Comparison of ENCODE assay signal across 9 cellular contexts in genomic region chr12:102118874-102119273, GRCh38. TPM values are rescaled to one million over a fixed set of nuclear protein-coding genes. Genes with fewer than 3 reads are reported as not detected.
A peak's percentile ranks its signal among the peaks of the same experiment; 100 is the strongest.
DNase-seq lines count a peak whose midpoint lies in the region; ATAC-seq and TF ChIP-seq lines count a peak whose summit lies in the region.
"Had no signal": no experiment of that assay in that cellular context is flagged by ENCODE, and none has a peak within 500 bp of the region (broad histone marks: within the 10 kb centered on the region; RNA-seq: fewer than 3 reads in every experiment).

No MANE protein-coding gene starts in this region.

- CTCF ChIA-PET in AG04450 (lab: Charles Lee) = interaction anchor here (1.0 to 2.0 kb wide), 2 partner anchors 23 to 365 kb away, joined by 3 to 8 read pairs; no protein-coding TSS in a partner anchor

- POLR2A ChIA-PET in AG04450 (lab: Yijun Ruan, JAX) = interaction anchor here (0.6 kb wide), 1 partner anchor 22 kb away, joined by 5 read pairs; no protein-coding TSS in a partner anchor

- in situ Hi-C loops in brain microvascular endothelial cell (cut with HindIII; ENCODE audit: low pct_ligation_motif_present, low sequenced_read_pairs) = no loop called here

- H3K9me3 Mint-ChIP-seq in mesothelial cell of epicardium = no peaks in the 10 kb centered on the region

- peak overlapping the region; percentile 85 for H3K4me3 ChIP-seq in AG04450 (ENCODE audit: low read depth, low read length)
- peak overlapping the region; percentile 75 for H3K4me3 ChIP-seq in HL-60 (replicated peaks; ENCODE audit: insufficient read depth, low read length)
- H3K4me3 ChIP-seq in brain microvascular endothelial cell (ENCODE audit: low read depth, low read length) = peak overlapping the region; percentile 90

- peaks cover 13% of the 10 kb centered on the region for H3K36me3 Mint-ChIP-seq in mesothelial cell of epicardium

- TF ChIP-seq CTCF in AG04450 (IDR thresholded peaks at IDR 0.05; ENCODE audit: low read depth, low read length) (no peak), HL-60 (IDR thresholded peaks at IDR 0.05; ENCODE audit: insufficient read depth, low read length) (no peak), brain microvascular endothelial cell (IDR thresholded peaks at IDR 0.05; ENCODE audit: low read depth, low read length, missing control alignments) (no peak), mesothelial cell of epicardium (IDR thresholded peaks at IDR 0.05; ENCODE audit: unreplicated experiment) (no peak)

- H3K4me1 Mint-ChIP-seq in mesothelial cell of epicardium = peaks cover 12% of the 10 kb centered on the region

- no peaks in the 10 kb centered on the region for H3K27me3 Mint-ChIP-seq in mesothelial cell of epicardium (ENCODE audit: low read depth)

- no peaks in the 10 kb centered on the region for H3K9me3 ChIP-seq in AG04450 (ENCODE audit: control insufficient read depth, insufficient read depth, low read length)

- ATAC-seq in GM19455 (IDR thresholded peaks at IDR 0.05; ENCODE audit: unreplicated experiment) (no peak), HG03175 (IDR thresholded peaks at IDR 0.05; ENCODE audit: unreplicated experiment) (no peak)

- H3K27ac ChIP-seq in AG04450 (ENCODE audit: low read depth, low read length) (no peak overlapping the region), HL-60 (replicated peaks) (peak overlapping the region; percentile 87), brain microvascular endothelial cell (no peak overlapping the region)

- H3K27ac Mint-ChIP-seq in mesothelial cell of epicardium = peak overlapping the region; percentile 77

- no peak for DNase-seq in AG04450 (ENCODE audit: low read depth, low spot score)
- no peak for DNase-seq in HL-60 (ENCODE audit: low read depth in 1 of 2, low spot score in 1 of 2)
- no peak for DNase-seq in brain microvascular endothelial cell
- DNase-seq in mesothelial cell of epicardium (ENCODE audit: low spot score in 2 of 2, unreplicated experiment in 2 of 2) = no peak
- DNase-seq in NCI-H524 treated with DMSO at 0.1 percent for 48 hours (lab: John Stamatoyannopoulos, UW) = no peak
- no peak for DNase-seq in NCI-H1436 (lab: John Stamatoyannopoulos, UW)
- DNase-seq: cortex of kidney had no signal

- peak overlapping the region; percentile 87 for H3K4me3 Mint-ChIP-seq in mesothelial cell of epicardium

- no peaks in the 10 kb centered on the region for H3K36me3 ChIP-seq in brain microvascular endothelial cell (replicated peaks)

- H3K27me3 ChIP-seq in AG04450 (ENCODE audit: control insufficient read depth, insufficient read depth, low read length) = no peaks in the 10 kb centered on the region
- H3K27me3 ChIP-seq in HL-60 (ENCODE audit: insufficient read depth, poor library complexity, severe bottlenecking) = no peaks in the 10 kb centered on the region
- H3K27me3 ChIP-seq in brain microvascular endothelial cell (replicated peaks) = no peaks in the 10 kb centered on the region

RNA-seq across cellular contexts. Expression of gene NUP37, which starts 1.0 kb away (rescaled TPM):
- 42.6 and 62.5 TPM in 2 replicates for polyA plus RNA-seq in AG04450 (2011; rRNA removed)
- polyA minus RNA-seq in AG04450 (2011; rRNA and poly(A)+ RNA removed) = 9.3 and 24.4 TPM in 2 replicates
- total RNA-seq in mesothelial cell of epicardium = 32.4 to 35.2 TPM (median 33.8 TPM) in 3 replicates

RNA-seq across cellular contexts. Expression of gene PARPBP, which starts 1.1 kb away (rescaled TPM):
- polyA plus RNA-seq in AG04450 (2011; rRNA removed) = 4.2 and 6.0 TPM in 2 replicates
- 1.4 and 2.6 TPM in 2 replicates for polyA minus RNA-seq in AG04450 (2011; rRNA and poly(A)+ RNA removed)
- 13.7 to 15.3 TPM (median 15.0 TPM) in 3 replicates for total RNA-seq in mesothelial cell of epicardium

RNA-seq across cellular contexts. Expression of gene WASHC3, which starts 57.1 kb away (rescaled TPM):
- polyA plus RNA-seq in AG04450 (2011; rRNA removed) = 79.3 and 93.8 TPM in 2 replicates
- polyA minus RNA-seq in AG04450 (2011; rRNA and poly(A)+ RNA removed) = 19.4 and 31.5 TPM in 2 replicates
- 27.9 to 28.8 TPM (median 28.5 TPM) in 3 replicates for total RNA-seq in mesothelial cell of epicardium
